Comparison of ENCODE assay signal across 1 cellular context in genomic region chr15:77009646-77010311, GRCh38.
TF ChIP-seq lines count a peak whose summit lies in the region.

No MANE protein-coding gene starts in this region.

TF ChIP-seq in WTC11, 78 proteins besides CTCF, POLR2A, EP300 and RAD21 (continued from another document):
- TF ChIP-seq FOXP4 (CRISPR knock-in tag; IDR thresholded peaks at IDR 0.05) = no peak
